ENCODE assay signal across 8 cellular contexts in the genomic region with DNA sequence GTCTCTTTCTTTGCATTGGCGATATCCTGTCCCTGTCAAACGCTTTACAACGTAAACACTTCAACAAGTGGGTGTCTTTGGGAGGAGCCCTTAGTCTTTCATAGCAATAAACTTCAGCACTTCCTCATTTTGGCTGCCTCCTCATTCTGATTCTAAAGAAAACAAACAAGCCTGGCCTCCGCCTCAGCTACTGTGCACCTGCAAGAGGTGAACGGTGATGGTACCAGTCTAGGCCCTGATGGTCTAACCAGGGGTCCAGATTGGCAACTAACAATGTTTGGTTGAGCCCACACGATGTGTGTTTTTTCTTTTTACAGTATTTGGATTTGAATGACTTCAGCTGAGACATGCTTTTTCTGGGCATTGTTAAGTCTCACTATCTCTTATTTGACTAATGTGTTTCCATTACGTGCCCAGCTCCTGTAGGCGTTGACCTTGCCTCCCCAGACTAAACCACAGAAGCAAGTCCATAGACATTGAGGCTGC. TPM values are rescaled to one million over a fixed set of nuclear protein-coding genes. Genes with fewer than 3 reads are reported as not detected.
DNase-seq lines count a peak whose midpoint lies in the region; ATAC-seq, FAIRE-seq and TF ChIP-seq lines count a peak whose summit lies in the region.

No MANE protein-coding gene starts in this region.

- FAIRE-seq in GM12891 (lab: Jason Lieb, UNC), result peak; percentile 82

- H3K9me3 Mint-ChIP-seq in activated T-cell treated with anti-CD3 and anti-CD28 coated beads, Interleukin-2, amount 50 U/mL, for 72 hours, result no peaks in the 10 kb centered on the region
- H3K9me3 Mint-ChIP-seq in type B pancreatic cell (peaks cover 5% of the 10 kb centered on the region), mesothelial cell of epicardium (peaks cover 5% of the 10 kb centered on the region)
- no peaks in the 10 kb centered on the region for H3K9me3 Mint-ChIP-seq in activated CD8-positive, alpha-beta memory T cell treated with anti-CD3 and anti-CD28 coated beads, Interleukin-2, amount 10 ng/mL, durations not matched to agents 7 days and 5 days (ENCODE audit: low read depth)

- peak overlapping the region; percentile 52 for H3K27ac Mint-ChIP-seq in activated T-cell treated with anti-CD3 and anti-CD28 coated beads, Interleukin-2, amount 50 U/mL, for 72 hours
- H3K27ac Mint-ChIP-seq in type B pancreatic cell (no peak overlapping the region), mesothelial cell of epicardium (no peak overlapping the region)
- H3K27ac Mint-ChIP-seq in activated CD8-positive, alpha-beta memory T cell treated with anti-CD3 and anti-CD28 coated beads, Interleukin-2, amount 10 ng/mL, durations not matched to agents 7 days and 5 days, result no peak overlapping the region

- H3K36me3 Mint-ChIP-seq in activated T-cell treated with anti-CD3 and anti-CD28 coated beads, Interleukin-2, amount 50 U/mL, for 72 hours (ENCODE audit: insufficient read depth in 2 of 2), result no peaks in the 10 kb centered on the region
- H3K36me3 Mint-ChIP-seq in type B pancreatic cell (no peaks in the 10 kb centered on the region), mesothelial cell of epicardium (no peaks in the 10 kb centered on the region)
- H3K36me3 Mint-ChIP-seq in activated CD8-positive, alpha-beta memory T cell treated with anti-CD3 and anti-CD28 coated beads, Interleukin-2, amount 10 ng/mL, durations not matched to agents 7 days and 5 days, result no peaks in the 10 kb centered on the region

- peak; percentile 36 for DNase-seq in GM12891 (ENCODE audit: insufficient read length, low spot score)
- peak; percentile 52 for DNase-seq in LoVo (ENCODE audit: low spot score)
- peak; percentile 27 to 35 for DNase-seq in activated T-cell treated with anti-CD3 and anti-CD28 coated beads, Interleukin-2, amount 50 U/mL, for 72 hours
- DNase-seq in type B pancreatic cell (ENCODE audit: extremely low spot score, unreplicated experiment), result no peak
- DNase-seq in mesothelial cell of epicardium (ENCODE audit: low spot score in 2 of 2, unreplicated experiment in 2 of 2), result no peak
- DNase-seq in NCI-H2196 treated with DMSO at 0.1 percent for 48 hours (lab: John Stamatoyannopoulos, UW; ENCODE audit: unreplicated experiment), result no peak
- no peak for DNase-seq in activated CD8-positive, alpha-beta memory T cell treated with anti-CD3 and anti-CD28 coated beads, Interleukin-2, amount 10 ng/mL, durations not matched to agents 7 days and 5 days

- no peaks in the 10 kb centered on the region for H3K27me3 Mint-ChIP-seq in activated T-cell treated with anti-CD3 and anti-CD28 coated beads, Interleukin-2, amount 50 U/mL, for 72 hours (ENCODE audit: low read depth)
- no peaks in the 10 kb centered on the region for H3K27me3 Mint-ChIP-seq in type B pancreatic cell
- peaks cover 4% of the 10 kb centered on the region for H3K27me3 Mint-ChIP-seq in mesothelial cell of epicardium (ENCODE audit: low read depth)
- H3K27me3 Mint-ChIP-seq in activated CD8-positive, alpha-beta memory T cell treated with anti-CD3 and anti-CD28 coated beads, Interleukin-2, amount 10 ng/mL, durations not matched to agents 7 days and 5 days, result no peaks in the 10 kb centered on the region

- TF ChIP-seq POLR2A in GM12891 (IDR thresholded peaks at IDR 0.05; ENCODE audit: low read depth, low read length), result no peak

- TF ChIP-seq CTCF in type B pancreatic cell (conservative IDR thresholded peaks at IDR 0.05), result no peak
- TF ChIP-seq CTCF in mesothelial cell of epicardium (IDR thresholded peaks at IDR 0.05; ENCODE audit: unreplicated experiment), result no peak

- peaks cover 11% of the 10 kb centered on the region for H3K4me1 Mint-ChIP-seq in activated T-cell treated with anti-CD3 and anti-CD28 coated beads, Interleukin-2, amount 50 U/mL, for 72 hours (ENCODE audit: low read depth)
- H3K4me1 Mint-ChIP-seq in type B pancreatic cell (ENCODE audit: unreplicated experiment), result peaks cover 8% of the 10 kb centered on the region
- no peaks in the 10 kb centered on the region for H3K4me1 Mint-ChIP-seq in mesothelial cell of epicardium
- no peaks in the 10 kb centered on the region for H3K4me1 Mint-ChIP-seq in activated CD8-positive, alpha-beta memory T cell treated with anti-CD3 and anti-CD28 coated beads, Interleukin-2, amount 10 ng/mL, durations not matched to agents 7 days and 5 days

- H3K4me3 Mint-ChIP-seq in activated T-cell treated with anti-CD3 and anti-CD28 coated beads, Interleukin-2, amount 50 U/mL, for 72 hours, result peak overlapping the region; percentile 47 to 75
- H3K4me3 Mint-ChIP-seq in type B pancreatic cell, result peak overlapping the region; percentile 28
- H3K4me3 Mint-ChIP-seq in mesothelial cell of epicardium, result no peak overlapping the region
- H3K4me3 Mint-ChIP-seq in activated CD8-positive, alpha-beta memory T cell treated with anti-CD3 and anti-CD28 coated beads, Interleukin-2, amount 10 ng/mL, durations not matched to agents 7 days and 5 days, result no peak overlapping the region

- CTCF ChIA-PET in activated CD8-positive, alpha-beta memory T cell treated with anti-CD3 and anti-CD28 coated beads, Interleukin-2, amount 10 ng/mL, durations not matched to agents 7 days and 5 days (lab: Charles Lee), result no interaction called here

- peak; percentile 92 for ATAC-seq in GM21717 (IDR thresholded peaks at IDR 0.05; ENCODE audit: unreplicated experiment)
- ATAC-seq in activated T-cell treated with anti-CD3 and anti-CD28 coated beads, Interleukin-2, amount 50 U/mL, for 72 hours (replicated peaks in 1 of 2), result peak; percentile 81 to 88
- ATAC-seq in activated CD8-positive, alpha-beta memory T cell treated with anti-CD3 and anti-CD28 coated beads, Interleukin-2, amount 10 ng/mL, durations not matched to agents 7 days and 5 days, result no peak

TF ChIP-seq in GM12891, 5 proteins besides CTCF, POLR2A, EP300 and RAD21:
- TF ChIP-seq SPI1 (IDR thresholded peaks at IDR 0.05; ENCODE audit: low read depth, low read length) (peak; percentile 100), PAX5 (IDR thresholded peaks at IDR 0.05; ENCODE audit: insufficient read depth, low read length, severe bottlenecking) (no peak)

RNA-seq across cellular contexts. Expression of a gene that starts 53.2 kb away (rescaled TPM):
- polyA plus RNA-seq in GM12891 (2012; ENCODE audit: low read depth, missing spikeins), result 40.9 TPM
- 10 to 100 TPM; 61.4 to 68.5 TPM for total RNA-seq in activated T-cell treated with anti-CD3 and anti-CD28 coated beads, Interleukin-2, amount 50 U/mL, for 72 hours
- total RNA-seq in type B pancreatic cell (ENCODE audit: low replicate concordance) (83.3 and 87.2 TPM in 2 replicates), mesothelial cell of epicardium (91.0 to 97.5 TPM (median 94.8 TPM) in 3 replicates)
- total RNA-seq in activated CD8-positive, alpha-beta memory T cell treated with anti-CD3 and anti-CD28 coated beads, Interleukin-2, amount 10 ng/mL, durations not matched to agents 7 days and 5 days, result 10 to 100 TPM; 72.2 to 79.8 TPM

Comparison
In these comparisons a context has a peak if more than half of its experiments do, and no peak if none do; other contexts are left out.
1. DNase-seq: peak in GM12891 (single experiment), LoVo (single experiment) and activated T-cell treated with anti-CD3 and anti-CD28 coated beads, Interleukin-2, amount 50 U/mL, for 72 hours (2 of 2); none in type B pancreatic cell (single experiment), mesothelial cell of epicardium (0 of 2), NCI-H2196 treated with DMSO at 0.1 percent for 48 hours (single experiment) and activated CD8-positive, alpha-beta memory T cell treated with anti-CD3 and anti-CD28 coated beads, Interleukin-2, amount 10 ng/mL, durations not matched to agents 7 days and 5 days (single experiment).
2. H3K4me3 Mint-ChIP-seq: peak in activated T-cell treated with anti-CD3 and anti-CD28 coated beads, Interleukin-2, amount 50 U/mL, for 72 hours (2 of 2) and type B pancreatic cell (single experiment); none in mesothelial cell of epicardium (single experiment) and activated CD8-positive, alpha-beta memory T cell treated with anti-CD3 and anti-CD28 coated beads, Interleukin-2, amount 10 ng/mL, durations not matched to agents 7 days and 5 days (single experiment).